ENCODE assay signal across 1 cellular context in the genomic region with DNA sequence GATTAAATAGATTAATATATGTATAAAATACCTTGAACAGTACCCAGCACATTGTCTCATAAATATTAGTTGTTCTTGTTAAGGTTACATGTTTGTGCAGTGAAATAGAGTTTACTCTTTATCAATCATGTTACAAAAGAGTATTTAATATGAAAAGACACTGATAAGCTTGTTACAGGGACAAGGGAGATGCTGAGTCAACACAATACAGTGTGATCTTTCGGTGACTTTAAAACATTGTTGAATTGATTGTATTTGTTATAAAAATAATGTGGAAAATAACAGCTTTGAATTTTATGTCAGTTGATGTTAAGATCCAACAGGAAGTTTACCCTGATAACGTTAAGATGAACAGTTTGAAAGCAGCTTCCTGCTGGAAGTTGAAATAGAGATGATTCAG.
A peak's percentile ranks its signal among the peaks of the same experiment; 100 is the strongest.
TF ChIP-seq lines count a peak whose summit lies in the region.

No MANE protein-coding gene starts in this region.

TF ChIP-seq in IMR-90, 13 proteins besides CTCF, POLR2A, EP300 and RAD21:
- peak; percentile 54; the same call in 1 of the 2 replicates for TF ChIP-seq MAFK (IDR thresholded peaks at IDR 0.05; ENCODE audit: low read depth, low read length)
- TF ChIP-seq FOS (IDR thresholded peaks at IDR 0.05; ENCODE audit: low read depth, low read length) = no peak
